In genomic region chr15:68098465-68098864, GRCh38 we compare ENCODE assay signal across 24 cellular contexts.
"Had no signal": no experiment of that assay in that cellular context is flagged by ENCODE, and none has a peak within 500 bp of the region (broad histone marks: within the 10 kb centered on the region; RNA-seq: fewer than 3 reads in every experiment).

No MANE protein-coding gene starts in this region.

- H3K4me3 ChIP-seq: MG63 had no signal

- ATAC-seq: activated CD8-positive, alpha-beta memory T cell treated with anti-CD3 and anti-CD28 coated beads, Interleukin-2, amount 10 ng/mL, durations not matched to agents 7 days and 5 days; activated T-cell treated with anti-CD3 and anti-CD28 coated beads, Interleukin-2, amount 50 U/mL, for 4 hours; PC-3; T-helper 17 cell; WTC11 had no signal

- DNase-seq: activated CD4-positive, alpha-beta T cell treated with anti-CD3 and anti-CD28 coated beads for 1 hour; activated CD4-positive, alpha-beta T cell treated with anti-CD3 and anti-CD28 coated beads, Interleukin-2, amount 10 ng/mL, durations not matched to agents 24 days and 14 days; activated CD4-positive, alpha-beta T cell treated with anti-CD3 and anti-CD28 coated beads, Interleukin-2, amount 50 U/mL, for 48 hours; activated CD8-positive, alpha-beta memory T cell treated with anti-CD3 and anti-CD28 coated beads, Interleukin-2, amount 10 ng/mL, durations not matched to agents 7 days and 5 days; activated effector memory CD4-positive, alpha-beta T cell treated with anti-CD3 and anti-CD28 coated beads, Interleukin-2, amount 50 U/mL, for 16 hours; activated naive CD4-positive, alpha-beta T cell treated with Interleukin-2 at 50 U/mL for 16 hours; activated T-cell treated with anti-CD3 and anti-CD28 coated beads, Interleukin-2, amount 50 U/mL, for 4 hours; amygdala; cortex of kidney; MG63; NCI-H1048; NCI-H146; NCI-H187 treated with DMSO at 0.1 percent for 48 hours; NCI-H2081 treated with DMSO at 0.1 percent for 48 hours; NCI-H2171; NCI-H2227 treated with DMSO at 0.1 percent for 48 hours; NCI-H526; NCI-H774; PC-3; SHP77 treated with DMSO at 0.1 percent for 48 hours; T-helper 17 cell; T-helper 9 cell had no signal

- FAIRE-seq: astrocyte had no signal

- H3K27me3 ChIP-seq: MG63 had no signal
